In the genomic region with DNA sequence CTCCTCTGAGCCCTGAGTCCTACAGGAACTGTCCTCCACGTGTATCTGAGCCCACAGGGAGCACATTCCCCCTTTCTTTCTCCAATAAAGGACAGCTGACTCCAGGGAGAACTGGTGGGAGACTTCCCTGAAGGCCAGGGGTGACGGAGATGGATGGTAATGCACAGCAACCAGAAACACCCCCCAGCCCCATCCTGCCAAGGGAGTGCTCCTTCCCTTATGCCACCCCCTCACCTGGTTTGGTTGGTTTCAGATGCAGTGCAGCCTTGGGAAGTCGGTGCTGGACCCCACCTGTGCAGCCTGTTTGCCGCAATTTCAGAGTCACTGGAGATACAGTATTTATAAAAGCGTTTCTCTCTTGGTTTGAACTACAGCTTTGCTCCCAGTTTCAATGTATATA, we compare ENCODE assay signal across 18 cellular contexts. TPM values are rescaled to one million over a fixed set of nuclear protein-coding genes. Genes with fewer than 3 reads are reported as not detected.
DNase-seq lines count a peak whose midpoint lies in the region; ATAC-seq, FAIRE-seq and TF ChIP-seq lines count a peak whose summit lies in the region.
"Had no signal": no experiment of that assay in that cellular context is flagged by ENCODE, and none has a peak within 500 bp of the region (broad histone marks: within the 10 kb centered on the region; RNA-seq: fewer than 3 reads in every experiment).

No MANE protein-coding gene starts in this region.

- H3K27me3 Mint-ChIP-seq in activated CD4-positive, alpha-beta T cell treated with anti-CD3 and anti-CD28 coated beads for 36 hours = peaks cover 12% of the 10 kb centered on the region
- H3K27me3 Mint-ChIP-seq in activated CD8-positive, alpha-beta memory T cell treated with anti-CD3 and anti-CD28 coated beads, Interleukin-2, amount 10 ng/mL, durations not matched to agents 7 days and 5 days = peaks cover 31% of the 10 kb centered on the region

- no peak for FAIRE-seq in RCC 7860 (lab: Jason Lieb, UNC)

- no peak for ATAC-seq in activated CD4-positive, alpha-beta T cell treated with anti-CD3 and anti-CD28 coated beads for 36 hours
- no peak for ATAC-seq in activated CD8-positive, alpha-beta memory T cell treated with anti-CD3 and anti-CD28 coated beads, Interleukin-2, amount 10 ng/mL, durations not matched to agents 7 days and 5 days

- no peaks in the 10 kb centered on the region for H3K9me3 ChIP-seq in spleen
- H3K9me3 ChIP-seq: BE2C had no signal

- no peaks in the 10 kb centered on the region for H3K36me3 ChIP-seq in spleen
- H3K36me3 ChIP-seq: BE2C had no signal

- H3K27ac Mint-ChIP-seq in activated CD4-positive, alpha-beta T cell treated with anti-CD3 and anti-CD28 coated beads for 36 hours = no peak overlapping the region
- H3K27ac Mint-ChIP-seq in activated CD8-positive, alpha-beta memory T cell treated with anti-CD3 and anti-CD28 coated beads, Interleukin-2, amount 10 ng/mL, durations not matched to agents 7 days and 5 days = no peak overlapping the region
- H3K27ac Mint-ChIP-seq: CD4-positive, alpha-beta T cell; H9 had no signal

- TF ChIP-seq POLR2A in spleen (IDR thresholded peaks at IDR 0.05) = no peak

- CTCF ChIA-PET in activated CD4-positive, alpha-beta T cell treated with anti-CD3 and anti-CD28 coated beads for 36 hours (lab: Charles Lee) = interaction anchor here (0.6 to 12.2 kb wide), 10 partner anchors 10 to 615 kb away, joined by 3 to 186 read pairs (median 4); no protein-coding TSS in a partner anchor
- CTCF ChIA-PET in activated CD8-positive, alpha-beta memory T cell treated with anti-CD3 and anti-CD28 coated beads, Interleukin-2, amount 10 ng/mL, durations not matched to agents 7 days and 5 days (lab: Charles Lee) = interaction anchor here (1.5 to 22.6 kb wide), 8 partner anchors 8 to 152 kb away, joined by 3 to 309 read pairs (median 10); a partner anchor contains a TSS

- intact Hi-C loops in activated CD4-positive, alpha-beta T cell treated with anti-CD3 and anti-CD28 coated beads for 36 hours (cut with DNase I, micrococcal nuclease) = loop anchor here in 1 of 2 experiments (5.0 kb wide), 1 partner anchor 79 kb away; no protein-coding TSS in a partner anchor
- intact Hi-C loops in spleen (cut with DNase I; ENCODE audit: low total_unique reads) = no loop called here

- peaks cover 48% of the 10 kb centered on the region for H3K4me1 Mint-ChIP-seq in activated CD4-positive, alpha-beta T cell treated with anti-CD3 and anti-CD28 coated beads for 36 hours
- peaks cover 54% of the 10 kb centered on the region for H3K4me1 Mint-ChIP-seq in activated CD8-positive, alpha-beta memory T cell treated with anti-CD3 and anti-CD28 coated beads, Interleukin-2, amount 10 ng/mL, durations not matched to agents 7 days and 5 days

- POLR2A ChIA-PET in activated CD4-positive, alpha-beta T cell treated with anti-CD3 and anti-CD28 coated beads for 36 hours (lab: Charles Lee) = no interaction called here

- no peak overlapping the region for H3K27ac ChIP-seq in spleen

- H3K4me3 ChIP-seq in spleen = no peak overlapping the region

- WGBS in spleen, 5 donors = 71 to 90% (median 78%) methylated on average over 5 of the region's 5 CpGs

- peaks cover 0 to 32% (median 3%) of the 10 kb centered on the region in 6 donors for H3K4me1 ChIP-seq in spleen
- H3K4me1 ChIP-seq: BE2C had no signal

- no peaks in the 10 kb centered on the region for H3K36me3 Mint-ChIP-seq in activated CD4-positive, alpha-beta T cell treated with anti-CD3 and anti-CD28 coated beads for 36 hours (ENCODE audit: low read depth)
- peaks cover 1% of the 10 kb centered on the region for H3K36me3 Mint-ChIP-seq in activated CD8-positive, alpha-beta memory T cell treated with anti-CD3 and anti-CD28 coated beads, Interleukin-2, amount 10 ng/mL, durations not matched to agents 7 days and 5 days

- H3K27me3 ChIP-seq in spleen (replicated peaks in 1 of 7) = peaks cover 0 to 11% (median 0%) of the 10 kb centered on the region in 7 donors
- H3K27me3 ChIP-seq: BE2C had no signal

- peak; percentile 1 for DNase-seq in activated CD4-positive, alpha-beta T cell treated with anti-CD3 and anti-CD28 coated beads for 48 hours
- no peak for DNase-seq in activated CD4-positive, alpha-beta T cell treated with anti-CD3 and anti-CD28 coated beads for 36 hours
- DNase-seq in activated CD8-positive, alpha-beta memory T cell treated with anti-CD3 and anti-CD28 coated beads, Interleukin-2, amount 10 ng/mL, durations not matched to agents 7 days and 5 days = peak; percentile 34
- peak; percentile 55 for DNase-seq in mesenteric fat pad (ENCODE audit: low spot score)
- peak; percentile 10 for DNase-seq in spleen
- no peak for DNase-seq in iPS-NIHi7 (ENCODE audit: extremely low spot score)
- no peak for DNase-seq in RCC 7860 (ENCODE audit: low spot score)
- DNase-seq in retina = no peak
- DNase-seq: 8988T, EL, KG1, NCI-H146, NCI-H2081, NCI-H510A, NCI-H774 had no signal

- H3K9me3 Mint-ChIP-seq in activated CD4-positive, alpha-beta T cell treated with anti-CD3 and anti-CD28 coated beads for 36 hours (ENCODE audit: low read depth) = no peaks in the 10 kb centered on the region
- no peaks in the 10 kb centered on the region for H3K9me3 Mint-ChIP-seq in activated CD8-positive, alpha-beta memory T cell treated with anti-CD3 and anti-CD28 coated beads, Interleukin-2, amount 10 ng/mL, durations not matched to agents 7 days and 5 days (ENCODE audit: low read depth)
- H3K9me3 Mint-ChIP-seq: CD4-positive, alpha-beta T cell; H9 had no signal

- no peak overlapping the region for H3K4me3 Mint-ChIP-seq in activated CD4-positive, alpha-beta T cell treated with anti-CD3 and anti-CD28 coated beads for 36 hours
- no peak overlapping the region for H3K4me3 Mint-ChIP-seq in activated CD8-positive, alpha-beta memory T cell treated with anti-CD3 and anti-CD28 coated beads, Interleukin-2, amount 10 ng/mL, durations not matched to agents 7 days and 5 days
- H3K4me3 Mint-ChIP-seq: CD4-positive, alpha-beta T cell; H9 had no signal

- TF ChIP-seq CTCF in spleen (IDR thresholded peaks at IDR 0.05 in 8 of 11, conservative IDR thresholded peaks at IDR 0.05 in 3 of 11) = no peak

RNA-seq across cellular contexts. Expression of a gene that starts 24.0 kb away (rescaled TPM):
- total RNA-seq in activated CD4-positive, alpha-beta T cell treated with anti-CD3 and anti-CD28 coated beads for 36 hours = 1 to 10 TPM; 3.6 to 4.0 TPM
- 10 to 100 TPM; 42.1 to 58.8 TPM for total RNA-seq in activated CD8-positive, alpha-beta memory T cell treated with anti-CD3 and anti-CD28 coated beads, Interleukin-2, amount 10 ng/mL, durations not matched to agents 7 days and 5 days
- total RNA-seq in mesenteric fat pad = 0.22 TPM
- total RNA-seq in spleen = 1 to 10 TPM; 2.5 to 6.8 (median 5.2) TPM
- polyA plus RNA-seq in spleen = 1 to 10 TPM in 2 of 3 donors, under 1 TPM in 1; 0.86 to 2.0 (median 1.7) TPM
- total RNA-seq: H9 had no signal

RNA-seq across cellular contexts. Expression of a gene that starts 36.3 kb away (rescaled TPM):
- total RNA-seq in activated CD4-positive, alpha-beta T cell treated with anti-CD3 and anti-CD28 coated beads for 36 hours = 10 to 100 TPM; 29.6 to 32.9 TPM
- total RNA-seq in activated CD8-positive, alpha-beta memory T cell treated with anti-CD3 and anti-CD28 coated beads, Interleukin-2, amount 10 ng/mL, durations not matched to agents 7 days and 5 days = 100 to 1,000 TPM in 1 of 2 experiments, 10 to 100 TPM in 1; 65.1 to 115 TPM
- total RNA-seq in mesenteric fat pad = 27.1 TPM
- total RNA-seq in spleen = 100 to 1,000 TPM in 2 of 7 donors, 10 to 100 TPM in 5; 58.5 to 150 (median 87.6) TPM
- 100 to 1,000 TPM in 2 of 3 donors, 10 to 100 TPM in 1; 97.5 to 148 (median 108) TPM for polyA plus RNA-seq in spleen

Comparison
In these comparisons a context has a peak if more than half of its experiments do, and no peak if none do; other contexts are left out.
1. DNase-seq: peak in activated CD4-positive, alpha-beta T cell treated with anti-CD3 and anti-CD28 coated beads for 48 hours (single experiment), activated CD8-positive, alpha-beta memory T cell treated with anti-CD3 and anti-CD28 coated beads, Interleukin-2, amount 10 ng/mL, durations not matched to agents 7 days and 5 days (single experiment), mesenteric fat pad (single experiment) and spleen (single experiment); none in activated CD4-positive, alpha-beta T cell treated with anti-CD3 and anti-CD28 coated beads for 36 hours (single experiment), iPS-NIHi7 (single experiment), RCC 7860 (single experiment) and retina (single experiment).
2. RNA of a gene that starts 24.0 kb away (total RNA-seq): 42.1 to 58.8 TPM in activated CD8-positive, alpha-beta memory T cell treated with anti-CD3 and anti-CD28 coated beads, Interleukin-2, amount 10 ng/mL, durations not matched to agents 7 days and 5 days; 2.5 to 6.8 TPM in spleen, 3.6 to 4.0 TPM in activated CD4-positive, alpha-beta T cell treated with anti-CD3 and anti-CD28 coated beads for 36 hours and 0.22 TPM in mesenteric fat pad (single experiment); every median in the first group is over 4 times any median in the second.